ENCODE assay signal across 1 cellular context in genomic region chr14:73238262-73238852, GRCh38.
TF ChIP-seq lines count a peak whose summit lies in the region.

No MANE protein-coding gene starts in this region.

TF ChIP-seq in HEK293, 187 proteins besides CTCF, POLR2A, EP300 and RAD21 (continued from another document):
- TF ChIP-seq ZNF449 (tag by site-specific recombination; IDR thresholded peaks at IDR 0.05) = no peak
- TF ChIP-seq ZNF704 (tag by site-specific recombination; IDR thresholded peaks at IDR 0.05) = no peak
- peak; percentile 27; the same call in 1 of the 2 replicates for TF ChIP-seq ZBTB8A (tag by site-specific recombination; IDR thresholded peaks at IDR 0.05)
- no peak for TF ChIP-seq ZNF148 (tag by site-specific recombination; IDR thresholded peaks at IDR 0.05; ENCODE audit: borderline replicate concordance)
- TF ChIP-seq PRDM6 (tag by site-specific recombination; IDR thresholded peaks at IDR 0.05) = 0 out of 2 replicates have a peak, but pooled peaks have one; percentile 23
- TF ChIP-seq SP2 (tag by site-specific recombination; IDR thresholded peaks at IDR 0.05) = no peak
- TF ChIP-seq ZIC2 (tag by site-specific recombination; IDR thresholded peaks at IDR 0.05) = peak; percentile 87
- no peak for TF ChIP-seq ZNF488 (tag by site-specific recombination; IDR thresholded peaks at IDR 0.05)
- no peak for TF ChIP-seq ZNF580 (tag by site-specific recombination; IDR thresholded peaks at IDR 0.05)
- peak; percentile 67 for TF ChIP-seq ZNF629 (tag by site-specific recombination; IDR thresholded peaks at IDR 0.05)
